ENCODE assay signal across 19 cellular contexts in the genomic region with DNA sequence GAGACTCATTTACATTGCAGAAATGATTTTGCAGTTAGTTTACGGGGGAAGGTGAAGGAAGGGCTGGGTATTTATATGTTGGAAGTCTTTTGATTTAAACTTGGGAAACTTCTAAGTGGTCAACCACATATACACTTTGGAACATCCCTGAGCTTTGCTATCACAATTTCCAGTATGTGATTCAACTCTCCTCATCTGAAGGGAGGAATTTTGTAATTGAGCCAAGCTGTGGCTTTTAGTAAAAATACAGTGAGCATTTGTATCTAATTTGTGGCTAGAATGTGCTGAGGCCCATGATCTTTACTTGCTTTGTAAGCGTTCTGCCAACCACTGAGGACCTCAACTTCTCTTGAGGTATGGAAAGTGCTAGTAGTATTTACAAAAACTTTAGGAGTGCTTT.
"Had no signal": no experiment of that assay in that cellular context is flagged by ENCODE, and none has a peak within 500 bp of the region (broad histone marks: within the 10 kb centered on the region; RNA-seq: fewer than 3 reads in every experiment).

No MANE protein-coding gene starts in this region.

- H3K9ac ChIP-seq: neural progenitor cell had no signal

- H3K4me2 ChIP-seq: neural progenitor cell had no signal

- H3K27me3 Mint-ChIP-seq: activated CD4-positive, alpha-beta T cell treated with anti-CD3 and anti-CD28 coated beads, Interleukin-2, amount 10 ng/mL, durations not matched to agents 24 days and 14 days had no signal

- H3K27ac Mint-ChIP-seq: activated CD4-positive, alpha-beta T cell treated with anti-CD3 and anti-CD28 coated beads, Interleukin-2, amount 10 ng/mL, durations not matched to agents 24 days and 14 days; activated CD8-positive, alpha-beta T cell treated with anti-CD3 and anti-CD28 coated beads, Interleukin-2, amount 10 ng/mL, durations not matched to agents 7 days and 5 days; activated naive CD8-positive, alpha-beta T cell; activated T-cell treated with anti-CD3 and anti-CD28 coated beads, Interleukin-2, amount 50 U/mL, for 72 hours; neural progenitor cell; WTC11 had no signal

- H3K4me1 ChIP-seq: colonic mucosa, gastroesophageal sphincter, neural progenitor cell, thyroid gland, uterus had no signal

- H3K27ac ChIP-seq: colonic mucosa, gastroesophageal sphincter, neural progenitor cell, ovary, thyroid gland, uterus had no signal

- DNase-seq: activated CD4-positive, alpha-beta T cell treated with anti-CD3 and anti-CD28 coated beads, Interleukin-2, amount 10 ng/mL, durations not matched to agents 24 days and 14 days; activated CD8-positive, alpha-beta memory T cell treated with anti-CD3 and anti-CD28 coated beads, Interleukin-2, amount 50 U/mL, for 48 hours; activated CD8-positive, alpha-beta T cell treated with anti-CD3 and anti-CD28 coated beads, Interleukin-2, amount 10 ng/mL, durations not matched to agents 7 days and 5 days; activated gamma-delta T cell; activated T-cell treated with anti-CD3 and anti-CD28 coated beads, Interleukin-2, amount 50 U/mL, for 72 hours; anterior cingulate cortex; colonic mucosa; effector CD4-positive, alpha-beta T cell; islet precursor cell; ovary; stimulated activated CD4-positive, alpha-beta T cell treated with anti-CD3 and anti-CD28 coated beads, Interleukin-1b, Interleukin-23, amount 100 ng/mL, for 48 hours; T-helper 2 cell; thyroid gland; uterus had no signal

- H3K27me3 ChIP-seq: colonic mucosa, gastroesophageal sphincter, neural progenitor cell, ovary, thyroid gland, uterus had no signal

- H3K36me3 Mint-ChIP-seq: activated naive CD8-positive, alpha-beta T cell; neural progenitor cell; WTC11 had no signal

- H3K4me1 Mint-ChIP-seq: activated CD4-positive, alpha-beta T cell treated with anti-CD3 and anti-CD28 coated beads, Interleukin-2, amount 10 ng/mL, durations not matched to agents 24 days and 14 days; neural progenitor cell; WTC11 had no signal

- H3K9me3 ChIP-seq: colonic mucosa, gastroesophageal sphincter, ovary, thyroid gland, uterus had no signal

- H2AFZ ChIP-seq: neural progenitor cell had no signal

- H3K9me3 Mint-ChIP-seq: activated CD4-positive, alpha-beta T cell treated with anti-CD3 and anti-CD28 coated beads, Interleukin-2, amount 10 ng/mL, durations not matched to agents 24 days and 14 days; neural progenitor cell; WTC11 had no signal

- H3K4me3 ChIP-seq: colonic mucosa, gastroesophageal sphincter, neural progenitor cell, ovary, thyroid gland, uterus had no signal

- H3K36me3 ChIP-seq: colonic mucosa, gastroesophageal sphincter, neural progenitor cell, ovary, thyroid gland, uterus had no signal

- ATAC-seq: activated CD8-positive, alpha-beta T cell treated with anti-CD3 and anti-CD28 coated beads, Interleukin-2, amount 10 ng/mL, durations not matched to agents 7 days and 5 days; activated T-cell treated with anti-CD3 and anti-CD28 coated beads, Interleukin-2, amount 50 U/mL, for 72 hours; gastroesophageal sphincter; sciatic nerve; WTC11 had no signal

- H3K4me3 Mint-ChIP-seq: activated CD4-positive, alpha-beta T cell treated with anti-CD3 and anti-CD28 coated beads, Interleukin-2, amount 10 ng/mL, durations not matched to agents 24 days and 14 days; activated CD8-positive, alpha-beta T cell treated with anti-CD3 and anti-CD28 coated beads, Interleukin-2, amount 10 ng/mL, durations not matched to agents 7 days and 5 days; activated naive CD8-positive, alpha-beta T cell; activated T-cell treated with anti-CD3 and anti-CD28 coated beads, Interleukin-2, amount 50 U/mL, for 72 hours; neural progenitor cell; WTC11 had no signal
